In genomic region chr7:32891800-32892520, GRCh38 we compare ENCODE assay signal across 8 cellular contexts. TPM values are rescaled to one million over a fixed set of nuclear protein-coding genes. Genes with fewer than 3 reads are reported as not detected.
A peak's percentile ranks its signal among the peaks of the same experiment; 100 is the strongest.
DNase-seq lines count a peak whose midpoint lies in the region; ATAC-seq and TF ChIP-seq lines count a peak whose summit lies in the region.

No MANE protein-coding gene starts in this region.

- peak overlapping the region; percentile 95 for H3K4me2 ChIP-seq in osteoblast (ENCODE audit: insufficient read depth, low read length)

- H3K4me1 Mint-ChIP-seq in activated naive CD4-positive, alpha-beta T cell treated with anti-CD3 and anti-CD28 coated beads, Interleukin-2, amount 50 U/mL, for 24 hours = peaks cover 52% of the 10 kb centered on the region

- H3K27me3 Mint-ChIP-seq in activated naive CD4-positive, alpha-beta T cell treated with anti-CD3 and anti-CD28 coated beads, Interleukin-2, amount 50 U/mL, for 24 hours = peaks cover under 1% of the 10 kb centered on the region

- H3K27ac ChIP-seq in osteoblast (ENCODE audit: low read depth, low read length) (peak overlapping the region; percentile 89), thoracic aorta (peak overlapping the region; percentile 95 to 99)

- H3K9me3 ChIP-seq in osteoblast (ENCODE audit: low read depth, low read length) (no peaks in the 10 kb centered on the region), thoracic aorta (no peaks in the 10 kb centered on the region)

- TF ChIP-seq CTCF in GM06990 (IDR thresholded peaks at IDR 0.05; ENCODE audit: insufficient read depth, low read length, poor library complexity, severe bottlenecking) (no peak), NB4 (IDR thresholded peaks at IDR 0.05; ENCODE audit: low read depth, low read length) (no peak), osteoblast (IDR thresholded peaks at IDR 0.05; ENCODE audit: extremely low read depth, low read depth, low read length) (no peak), thoracic aorta (IDR thresholded peaks at IDR 0.05) (no peak)

- TF ChIP-seq POLR2A in NB4 (IDR thresholded peaks at IDR 0.05; ENCODE audit: extremely low read depth, insufficient read length) = peak; percentile 90

- H3K36me3 ChIP-seq in GM06990 (ENCODE audit: control insufficient read depth, insufficient read depth, low read length) = no peaks in the 10 kb centered on the region
- H3K36me3 ChIP-seq in osteoblast (ENCODE audit: insufficient read depth, low read length) = no peaks in the 10 kb centered on the region
- H3K36me3 ChIP-seq in thoracic aorta = no peaks in the 10 kb centered on the region

- DNase-seq in GM06990 (ENCODE audit: extremely low read depth, insufficient read length) = peak; percentile 96
- peak; percentile 100 for DNase-seq in NB4 (ENCODE audit: low read depth)
- peak; percentile 97 for DNase-seq in SK-N-DZ (ENCODE audit: low spot score)
- peak; percentile 97 for DNase-seq in glomerular visceral epithelial cell (ENCODE audit: extremely low spot score)
- peak; percentile 97 for DNase-seq in osteoblast (ENCODE audit: insufficient read length, low spot score, missing footprints)
- peak; percentile 91 for DNase-seq in thoracic aorta (ENCODE audit: low spot score)

- peaks cover 40% of the 10 kb centered on the region for H3K79me2 ChIP-seq in osteoblast (ENCODE audit: insufficient read depth, low read length)

- peak overlapping the region; percentile 95 for H2AFZ ChIP-seq in osteoblast (ENCODE audit: low read length)

- peak overlapping the region; percentile 93 for H3K4me3 Mint-ChIP-seq in activated naive CD4-positive, alpha-beta T cell treated with anti-CD3 and anti-CD28 coated beads, Interleukin-2, amount 50 U/mL, for 24 hours

- no peaks in the 10 kb centered on the region for H3K9me3 Mint-ChIP-seq in activated naive CD4-positive, alpha-beta T cell treated with anti-CD3 and anti-CD28 coated beads, Interleukin-2, amount 50 U/mL, for 24 hours

- H3K36me3 Mint-ChIP-seq in activated naive CD4-positive, alpha-beta T cell treated with anti-CD3 and anti-CD28 coated beads, Interleukin-2, amount 50 U/mL, for 24 hours = no peaks in the 10 kb centered on the region

- ATAC-seq in HG02571 (IDR thresholded peaks at IDR 0.05; ENCODE audit: unreplicated experiment) (peak; percentile 57), thoracic aorta (ENCODE audit: insufficient number of reproducible peaks, low FRiP score, low read depth) (peak; percentile 82)

- H3K27me3 ChIP-seq in GM06990 (replicated peaks; ENCODE audit: control insufficient read depth, insufficient read depth, low read length) (no peaks in the 10 kb centered on the region), osteoblast (ENCODE audit: insufficient read depth, low read length) (peaks cover 2% of the 10 kb centered on the region), thoracic aorta (replicated peaks; ENCODE audit: insufficient read depth) (no peaks in the 10 kb centered on the region)

- H3K4me1 ChIP-seq in osteoblast (ENCODE audit: insufficient read depth, low read length) (peaks cover 25% of the 10 kb centered on the region), thoracic aorta (ENCODE audit: control insufficient read depth in 1 of 2, low read depth in 2 of 2) (peaks cover 30 to 41% of the 10 kb centered on the region in 2 donors)

- H4K20me1 ChIP-seq in osteoblast (ENCODE audit: insufficient read depth, low read length) = peaks cover 16% of the 10 kb centered on the region

- H3K27ac Mint-ChIP-seq in activated naive CD4-positive, alpha-beta T cell treated with anti-CD3 and anti-CD28 coated beads, Interleukin-2, amount 50 U/mL, for 24 hours = peak overlapping the region; percentile 99

- peak overlapping the region; percentile 94 for H3K4me3 ChIP-seq in GM06990 (replicated peaks; ENCODE audit: low read depth, low read length)
- peak overlapping the region; percentile 82 for H3K4me3 ChIP-seq in NB4 (ENCODE audit: low read depth, low read length)
- peak overlapping the region; percentile 78 for H3K4me3 ChIP-seq in osteoblast (ENCODE audit: insufficient read depth, low read length)
- H3K4me3 ChIP-seq in thoracic aorta = peak overlapping the region; percentile 96

RNA-seq across cellular contexts. Expression of gene KBTBD2, which starts 0.4 kb away (rescaled TPM):
- 39.5 and 40.5 TPM in 2 replicates for polyA plus RNA-seq in SK-N-DZ (2014; cell fraction: cytosol; rRNA removed)
- 31.6 and 35.5 TPM in 2 replicates for polyA plus RNA-seq in SK-N-DZ (2014; cell fraction: nucleus; rRNA removed)
- total RNA-seq in osteoblast = 39.5 and 47.0 TPM in 2 replicates
- 10 to 100 TPM; 24.1 to 47.9 TPM for total RNA-seq in thoracic aorta

Comparison
In these comparisons a context has a peak if more than half of its experiments do, and no peak if none do; other contexts are left out.
1. Peak in every context shown above with its lines: DNase-seq, ATAC-seq, H3K4me3 ChIP-seq and H3K27ac ChIP-seq.